Comparison of ENCODE assay signal across 17 cellular contexts in the genomic region with DNA sequence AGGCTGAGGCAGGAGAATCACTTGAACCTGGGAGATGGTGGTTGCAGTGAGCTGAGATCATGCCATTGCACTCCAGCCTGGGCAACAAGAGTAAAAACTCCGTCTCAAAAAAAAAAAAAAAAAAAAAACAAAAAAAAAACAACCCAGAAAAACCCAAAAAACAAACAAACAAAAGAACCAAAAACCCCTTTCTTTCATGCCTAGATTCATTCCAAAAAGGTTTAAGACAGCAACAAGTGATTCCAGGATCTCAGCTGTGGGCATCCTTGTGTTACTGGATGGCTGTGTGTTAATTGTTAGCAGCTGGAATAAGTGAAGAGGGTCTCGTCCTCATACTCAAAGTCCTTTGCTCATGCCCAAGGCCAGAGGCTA. TPM values are rescaled to one million over a fixed set of nuclear protein-coding genes. Genes with fewer than 3 reads are reported as not detected.
DNase-seq lines count a peak whose midpoint lies in the region; ATAC-seq, FAIRE-seq and TF ChIP-seq lines count a peak whose summit lies in the region.
"Had no signal": no experiment of that assay in that cellular context is flagged by ENCODE, and none has a peak within 500 bp of the region (broad histone marks: within the 10 kb centered on the region; RNA-seq: fewer than 3 reads in every experiment).

No MANE protein-coding gene starts in this region.

- H2AFZ ChIP-seq in PC-3 (ENCODE audit: low read length) (no peak overlapping the region), OCI-LY7 (ENCODE audit: low read length) (no peak overlapping the region)

- POLR2A ChIA-PET in A549 (lab: Yijun Ruan, JAX), result interaction anchor here (0.7 to 3.2 kb wide), 3 partner anchors 10 to 114 kb away, joined by 3 to 19 read pairs (median 9); partner anchors contain the start of genes DDX47 and GPRC5A
- POLR2A ChIA-PET in PC-3 (lab: Charles Lee; ENCODE audit: unreplicated experiment), result no interaction called here
- POLR2A ChIA-PET in OCI-LY7 (lab: Charles Lee), result interaction anchor here (0.7 kb wide), 1 partner anchor 12 kb away, joined by 3 read pairs; no protein-coding TSS in a partner anchor

- peaks cover 98% of the 10 kb centered on the region for H3K4me1 ChIP-seq in A549
- peaks cover 80% of the 10 kb centered on the region for H3K4me1 ChIP-seq in PC-3 (ENCODE audit: insufficient read depth, low read length)
- H3K4me1 ChIP-seq in ovary (ENCODE audit: insufficient read depth), result peaks cover 21% of the 10 kb centered on the region
- no peaks in the 10 kb centered on the region for H3K4me1 ChIP-seq in OCI-LY7 (ENCODE audit: insufficient read depth, low read length, poor library complexity, severe bottlenecking)
- H3K4me1 ChIP-seq: body of pancreas, HAP-1 had no signal

- peaks cover 81% of the 10 kb centered on the region for H4K20me1 ChIP-seq in PC-3 (ENCODE audit: low read length)
- no peaks in the 10 kb centered on the region for H4K20me1 ChIP-seq in OCI-LY7 (ENCODE audit: insufficient read depth, low read length)

- TF ChIP-seq CTCF in A549 (IDR thresholded peaks at IDR 0.05), result no peak
- TF ChIP-seq CTCF in PC-3 (conservative IDR thresholded peaks at IDR 0.05; ENCODE audit: low read depth, low read length), result no peak
- TF ChIP-seq CTCF in ovary (IDR thresholded peaks at IDR 0.05), result no peak
- no peak for TF ChIP-seq CTCF in OCI-LY7 (conservative IDR thresholded peaks at IDR 0.05; ENCODE audit: low read length)

- H3K27ac ChIP-seq in A549 (peak overlapping the region; percentile 84 to 85), PC-3 (ENCODE audit: low read length) (peak overlapping the region; percentile 83), epithelial cell of prostate (peak overlapping the region; percentile 95), ovary (peak overlapping the region; percentile 81), OCI-LY7 (ENCODE audit: low read depth, low read length, poor library complexity, severe bottlenecking) (no peak overlapping the region)
- H3K27ac ChIP-seq: body of pancreas had no signal

- no peak for TF ChIP-seq EP300 in A549 (IDR thresholded peaks at IDR 0.05)
- TF ChIP-seq EP300 in ovary (IDR thresholded peaks at IDR 0.05), result no peak

- H3K4me3 ChIP-seq in A549 (peak overlapping the region; percentile 28; the same call in 1 of the 3 replicates), PC-3 (ENCODE audit: low read length) (peak overlapping the region; percentile 28; the same call in 1 of the 2 replicates), ovary (no peak overlapping the region), OCI-LY7 (ENCODE audit: low read depth, low read length, poor library complexity, severe bottlenecking) (no peak overlapping the region)
- H3K4me3 ChIP-seq: body of pancreas, HAP-1 had no signal

- H3K27me3 ChIP-seq in PC-3 (ENCODE audit: low read length) (no peaks in the 10 kb centered on the region), ovary (no peaks in the 10 kb centered on the region)
- H3K27me3 ChIP-seq: body of pancreas had no signal

- no peak for TF ChIP-seq POLR2A in A549 (IDR thresholded peaks at IDR 0.05; ENCODE audit: low read length)
- no peak for TF ChIP-seq POLR2A in ovary (IDR thresholded peaks at IDR 0.05)

- BruUV-seq in PC-3 (replicated peaks; lab: Mats Ljungman, UMichigan), result no TSS peak
- no TSS peak for BruUV-seq in OCI-LY7 (replicated peaks; lab: Mats Ljungman, UMichigan)

- H3F3A ChIP-seq in PC-3 (ENCODE audit: low read length, unreplicated experiment), result peaks cover 20% of the 10 kb centered on the region

- ATAC-seq in A549 (no peak), PC-3 (no peak), GM19328 (IDR thresholded peaks at IDR 0.05; ENCODE audit: unreplicated experiment) (no peak)

- peaks cover 47% of the 10 kb centered on the region for H3K36me3 ChIP-seq in PC-3 (ENCODE audit: low read depth, low read length)
- H3K36me3 ChIP-seq in ovary, result no peaks in the 10 kb centered on the region
- H3K36me3 ChIP-seq in OCI-LY7 (ENCODE audit: insufficient read depth, low read length), result no peaks in the 10 kb centered on the region
- H3K36me3 ChIP-seq: HAP-1 had no signal

- DNase-seq in A549 (ENCODE audit: low read depth in 1 of 2, low spot score in 1 of 2), result no peak
- no peak for DNase-seq in PC-3
- no peak for DNase-seq in epithelial cell of prostate (ENCODE audit: low read depth, low spot score)
- no peak for DNase-seq in ovary
- no peak for DNase-seq in AML-193 (lab: John Stamatoyannopoulos, UW)
- no peak for DNase-seq in OCI-LY7 (ENCODE audit: low spot score)
- DNase-seq in NCI-H146 treated with DMSO at 0.1 percent for 48 hours (lab: John Stamatoyannopoulos, UW; ENCODE audit: unreplicated experiment), result no peak
- DNase-seq: activated CD4-positive, alpha-beta T cell treated with anti-CD3 and anti-CD28 coated beads for 1 hour; activated gamma-delta T cell treated with Interleukin-2 at 50 U/mL for 16 hours; MM.1S; NCI-H2107 had no signal

- WGBS in A549 (ENCODE audit: missing lambda C conversion rate), result 17% methylated on average over 2 of the region's 2 CpGs
- 46 to 59% (median 58%) methylated on average over 2 of the region's 2 CpGs for WGBS in ovary, 3 donors

- H3K9ac ChIP-seq in PC-3 (ENCODE audit: low read length), result peak overlapping the region; percentile 43; the same call in 1 of the 2 replicates

- no peaks in the 10 kb centered on the region for H3K9me2 ChIP-seq in PC-3 (replicated peaks; ENCODE audit: low read length)
- H3K9me2 ChIP-seq in OCI-LY7 (ENCODE audit: insufficient read depth, low read length), result no peaks in the 10 kb centered on the region

- no peak for FAIRE-seq in A549 (lab: Jason Lieb, UNC)
- FAIRE-seq: G401.6, GM12892 had no signal

- TF ChIP-seq RAD21 in A549 (conservative IDR thresholded peaks at IDR 0.05 in 1 of 2, IDR thresholded peaks at IDR 0.05 in 1 of 2), result no peak

- CTCF ChIA-PET in A549 (lab: Yijun Ruan, JAX), result interaction anchor here (1.1 to 7.7 kb wide), 8 partner anchors 9 to 113 kb away, joined by 3 to 48 read pairs (median 9); partner anchors contain the start of genes DDX47 and GPRC5A
- CTCF ChIA-PET in PC-3 (lab: Charles Lee), result interaction anchor here (0.9 kb wide), 1 partner anchor 111 kb away, joined by 5 read pairs; no protein-coding TSS in a partner anchor
- CTCF ChIA-PET in OCI-LY7 (lab: Charles Lee; ENCODE audit: unreplicated experiment), result no interaction called here

- intact Hi-C loops in PC-3 (cut with micrococcal nuclease) (no loop called here), ovary (cut with DNase I) (no loop called here), OCI-LY7 (cut with micrococcal nuclease; ENCODE audit: unreplicated experiment) (no loop called here)

- H3K9me3 ChIP-seq in A549 (no peaks in the 10 kb centered on the region), PC-3 (ENCODE audit: low read length) (no peaks in the 10 kb centered on the region), ovary (no peaks in the 10 kb centered on the region), OCI-LY7 (ENCODE audit: low read length) (no peaks in the 10 kb centered on the region)
- H3K9me3 ChIP-seq: body of pancreas, HAP-1 had no signal

- H3K4me2 ChIP-seq in A549 (peak overlapping the region; percentile 89), PC-3 (ENCODE audit: low read length) (peak overlapping the region; percentile 61), OCI-LY7 (ENCODE audit: low read length) (no peak overlapping the region)

- H3K79me2 ChIP-seq in PC-3 (ENCODE audit: low read length), result peaks cover 100% of the 10 kb centered on the region
- no peaks in the 10 kb centered on the region for H3K79me2 ChIP-seq in OCI-LY7 (ENCODE audit: insufficient read depth, low read depth, low read length)

TF ChIP-seq in A549, 52 proteins besides CTCF, POLR2A, EP300 and RAD21 (continues in another document):
- no peak for TF ChIP-seq ZC3H11A (IDR thresholded peaks at IDR 0.05)
- no peak for TF ChIP-seq POLR2AphosphoS2 (conservative IDR thresholded peaks at IDR 0.05; ENCODE audit: low read length)
- no peak for TF ChIP-seq SMC3 (IDR thresholded peaks at IDR 0.05)
- no peak for TF ChIP-seq HES2 (IDR thresholded peaks at IDR 0.05)
- no peak for TF ChIP-seq ZFP36 (IDR thresholded peaks at IDR 0.05; ENCODE audit: borderline replicate concordance, partially characterized antibody)
- TF ChIP-seq ESRRA (IDR thresholded peaks at IDR 0.05; ENCODE audit: borderline replicate concordance, low read length), result no peak
- TF ChIP-seq NFE2L2 (conservative IDR thresholded peaks at IDR 0.05; ENCODE audit: low read length), result no peak
- no peak for TF ChIP-seq HOXB13 (CRISPR knock-in tag; IDR thresholded peaks at IDR 0.05; ENCODE audit: low read depth)
- TF ChIP-seq CHD2 (IDR thresholded peaks at IDR 0.05; ENCODE audit: low read length, partially characterized antibody), result no peak
- TF ChIP-seq RFX5 (IDR thresholded peaks at IDR 0.05), result no peak
- no peak for TF ChIP-seq CBX2 (IDR thresholded peaks at IDR 0.05; ENCODE audit: borderline replicate concordance, low read depth)
- no peak for TF ChIP-seq KDM5A (IDR thresholded peaks at IDR 0.05)
- TF ChIP-seq MAX (IDR thresholded peaks at IDR 0.05), result no peak

RNA-seq across cellular contexts. Expression of gene GPRC5A, which starts 9.4 kb away (rescaled TPM):
- polyA plus RNA-seq in A549 (2011; rRNA removed), result 296 and 321 TPM in 2 replicates
- 275 and 331 TPM in 2 replicates for polyA plus RNA-seq in A549 (2012; cell fraction: cytosol; rRNA removed)
- polyA plus RNA-seq in A549 (2012; cell fraction: nucleus; rRNA removed), result 582 and 654 TPM in 2 replicates
- 173 to 207 TPM (median 197 TPM) in 3 replicates for polyA plus RNA-seq in A549 (2017; fragmentation: RNase III; extraction: RNeasy Plus Mini Kit Qiagen cat#74134 plus additional on column Dnase treatment)
- polyA minus RNA-seq in A549 (2011; rRNA and poly(A)+ RNA removed), result 913 and 975 TPM in 2 replicates
- 140 and 144 TPM in 2 replicates for total RNA-seq in PC-3 (2014; rRNA removed)
- 10 to 100 TPM; 24.1 to 71.5 (median 43.5) TPM for total RNA-seq in ovary
- 1 to 10 TPM; 6.5 to 8.5 TPM for polyA plus RNA-seq in ovary
- not detected in 2 replicates for total RNA-seq in OCI-LY7 (2014; rRNA removed; shearing (Covaris generic))
- 0.25 TPM in 1 of 2 replicates, not detected in the other for total RNA-seq in OCI-LY7 (2022)

RNA-seq across cellular contexts. Expression of gene GPRC5D, which starts 51.2 kb away (rescaled TPM):
- polyA plus RNA-seq in A549 (2011; rRNA removed) (not detected in 2 replicates), A549 (2017; fragmentation: RNase III; extraction: RNeasy Plus Mini Kit Qiagen cat#74134 plus additional on column Dnase treatment) (not detected in 3 replicates), ovary (under 1 TPM in 1 of 2 donors, not detected in 1; 0.22 TPM)
- 0.04 TPM in 1 of 2 replicates, not detected in the other for polyA plus RNA-seq in A549 (2012; cell fraction: cytosol; rRNA removed)
- 0.23 TPM in 2 replicates for polyA plus RNA-seq in A549 (2012; cell fraction: nucleus; rRNA removed)
- not detected in 2 replicates for polyA minus RNA-seq in A549 (2011; rRNA and poly(A)+ RNA removed)
- total RNA-seq in PC-3 (2014; rRNA removed) (not detected in 2 replicates), ovary (under 1 TPM in 1 of 7 donors, not detected in 6; 0.37 TPM), OCI-LY7 (2022) (not detected in 2 replicates)
- total RNA-seq in OCI-LY7 (2014; rRNA removed; shearing (Covaris generic)), result not detected in 2 replicates
- total RNA-seq: body of pancreas, renal cortical epithelial cell had no signal

Comparison
In these comparisons a context has a peak if more than half of its experiments do, and no peak if none do; other contexts are left out.
1. H3K4me3 ChIP-seq: peak in A549 (single experiment) and PC-3 (single experiment); none in ovary (single experiment) and OCI-LY7 (single experiment).
2. RNA of gene GPRC5A, which starts 9.4 kb away (total RNA-seq): 140 to 144 TPM in PC-3 and 24.1 to 71.5 TPM in ovary; 0.25 TPM in OCI-LY7; every median in the first group is over 10 times any median in the second.